In genomic region chr2:47402555-47402804, GRCh38 we compare ENCODE assay signal across 8 cellular contexts. TPM values are rescaled to one million over a fixed set of nuclear protein-coding genes. Genes with fewer than 3 reads are reported as not detected.
A peak's percentile ranks its signal among the peaks of the same experiment; 100 is the strongest.
DNase-seq lines count a peak whose midpoint lies in the region; ATAC-seq and TF ChIP-seq lines count a peak whose summit lies in the region.

No MANE protein-coding gene starts in this region.

- H2AFZ ChIP-seq in KMS-11 (ENCODE audit: low read depth), result peak overlapping the region; percentile 94

- no peaks in the 10 kb centered on the region for H3K9me3 ChIP-seq in muscle layer of colon (ENCODE audit: low read length)

- H3K27ac ChIP-seq in KMS-11 (peak overlapping the region; percentile 78; the same call in 1 of the 2 replicates), muscle layer of colon (ENCODE audit: low read depth, low read length) (peak overlapping the region; percentile 8)

- peaks cover 4% of the 10 kb centered on the region for H3K9me3 Mint-ChIP-seq in chondrocyte (ENCODE audit: low read depth)

- peak overlapping the region; percentile 78; the same call in 1 of the 2 replicates for H3K9ac ChIP-seq in KMS-11
- H3K9ac ChIP-seq in muscle layer of colon (ENCODE audit: low read length), result peak overlapping the region; percentile 71

- peak; percentile 28 for DNase-seq in AG10803 (ENCODE audit: low read depth)
- DNase-seq in chondrocyte (ENCODE audit: low spot score), result no peak
- no peak for DNase-seq in erythroblast (lab: John Stamatoyannopoulos, UW)
- no peak for DNase-seq in OCI-M2 (lab: John Stamatoyannopoulos, UW; ENCODE audit: unreplicated experiment)

- H3K36me3 ChIP-seq in KMS-11 (ENCODE audit: insufficient read depth) (no peaks in the 10 kb centered on the region), muscle layer of colon (ENCODE audit: insufficient read depth, low read length) (no peaks in the 10 kb centered on the region)

- peak overlapping the region; percentile 88 for H3K4me3 Mint-ChIP-seq in chondrocyte (ENCODE audit: unreplicated experiment)

- no peak for ATAC-seq in GM21447 (IDR thresholded peaks at IDR 0.05; ENCODE audit: unreplicated experiment)
- ATAC-seq in HG02840 (IDR thresholded peaks at IDR 0.05; ENCODE audit: low FRiP score, unreplicated experiment), result no peak

- TF ChIP-seq POLR2A in erythroblast (IDR thresholded peaks at IDR 0.05; ENCODE audit: low read length), result no peak

- H3K36me3 Mint-ChIP-seq in chondrocyte (ENCODE audit: low read depth), result peaks cover 5% of the 10 kb centered on the region

- peaks cover 42% of the 10 kb centered on the region for H3K79me2 ChIP-seq in KMS-11 (ENCODE audit: insufficient read depth, low read depth)

- no peaks in the 10 kb centered on the region for H3K27me3 Mint-ChIP-seq in chondrocyte (ENCODE audit: low read depth)

- H3K4me3 ChIP-seq in AG10803 (ENCODE audit: low read length) (peak overlapping the region; percentile 92), KMS-11 (IDR thresholded peaks at IDR 0.05; ENCODE audit: insufficient read depth, low read depth, low read length) (no peak overlapping the region), muscle layer of colon (ENCODE audit: low read depth in 1 of 2, low read length in 2 of 2) (peak overlapping the region; percentile 77 to 98)

- peaks cover 25% of the 10 kb centered on the region for H3K4me1 Mint-ChIP-seq in chondrocyte (ENCODE audit: low read depth)

- H3K27ac Mint-ChIP-seq in chondrocyte (ENCODE audit: unreplicated experiment), result peak overlapping the region; percentile 79

- H3K27me3 ChIP-seq in KMS-11 (ENCODE audit: insufficient read depth, low read depth), result no peaks in the 10 kb centered on the region
- H3K27me3 ChIP-seq in muscle layer of colon (ENCODE audit: control insufficient read depth in 1 of 2, insufficient read depth in 2 of 2, low read length in 2 of 2), result no peaks in the 10 kb centered on the region

- no peaks in the 10 kb centered on the region for H4K20me1 ChIP-seq in KMS-11 (ENCODE audit: insufficient read depth)

- H3K4me2 ChIP-seq in KMS-11, result peak overlapping the region; percentile 96

- no peak for TF ChIP-seq CTCF in AG10803 (conservative IDR thresholded peaks at IDR 0.05; ENCODE audit: low read length)
- no peak for TF ChIP-seq CTCF in KMS-11 (conservative IDR thresholded peaks at IDR 0.05; ENCODE audit: low read depth, low read length)
- no peak for TF ChIP-seq CTCF in chondrocyte (IDR thresholded peaks at IDR 0.05)

- H3K4me1 ChIP-seq in KMS-11 (ENCODE audit: low read depth, poor library complexity, severe bottlenecking) (peaks cover 43% of the 10 kb centered on the region), muscle layer of colon (ENCODE audit: insufficient read depth, low read length) (peaks cover 9% of the 10 kb centered on the region)

RNA-seq across cellular contexts. Expression of gene MSH2, which starts 0.5 kb away (rescaled TPM):
- 21.0 to 29.1 TPM (median 21.0 TPM) in 3 replicates for total RNA-seq in chondrocyte

RNA-seq across cellular contexts. Expression of gene EPCAM, which starts 33.4 kb away (rescaled TPM):
- 0.75 to 6.4 TPM (median 5.4 TPM) in 3 replicates for total RNA-seq in chondrocyte
